Comparison of ENCODE assay signal across 16 cellular contexts in genomic region chr5:113574417-113574816, GRCh38.
A peak's percentile ranks its signal among the peaks of the same experiment; 100 is the strongest.
DNase-seq lines count a peak whose midpoint lies in the region; ATAC-seq and TF ChIP-seq lines count a peak whose summit lies in the region.
"Had no signal": no experiment of that assay in that cellular context is flagged by ENCODE, and none has a peak within 500 bp of the region (broad histone marks: within the 10 kb centered on the region; RNA-seq: fewer than 3 reads in every experiment).

No MANE protein-coding gene starts in this region.

- H3K4me3 ChIP-seq in GM23248 (no peak overlapping the region), fibroblast of lung (replicated peaks in 1 of 4; ENCODE audit: control extremely low read depth in 1 of 4, insufficient read depth in 1 of 4, low read depth in 3 of 4, low read length in 4 of 4) (no peak overlapping the region), skeletal muscle cell (ENCODE audit: low read depth, low read length) (no peak overlapping the region)
- no peak overlapping the region for H3K4me3 ChIP-seq in CD8-positive, alpha-beta T cell (ENCODE audit: low read depth, low read length)
- H3K4me3 ChIP-seq: uterus had no signal

- H3K9me2 ChIP-seq in GM23248 (ENCODE audit: insufficient read depth): no peaks in the 10 kb centered on the region; the same call in 1 of the 2 replicates

- H3K4me1 ChIP-seq in GM23248 (ENCODE audit: insufficient read depth) (peaks cover 10% of the 10 kb centered on the region), fibroblast of lung (ENCODE audit: control insufficient read depth, extremely low read depth, insufficient read depth, low read length) (peaks cover 3% of the 10 kb centered on the region)
- no peaks in the 10 kb centered on the region for H3K4me1 ChIP-seq in CD8-positive, alpha-beta T cell (ENCODE audit: insufficient read depth, low read length)
- H3K4me1 ChIP-seq: uterus had no signal

- no peaks in the 10 kb centered on the region; the same call in 1 of the 2 replicates for H3F3A ChIP-seq in GM23248 (ENCODE audit: insufficient read depth)

- H2AFZ ChIP-seq in GM23248: no peak overlapping the region
- H2AFZ ChIP-seq in fibroblast of lung (ENCODE audit: low read length): no peak overlapping the region

- POLR2A ChIA-PET in RWPE1 (lab: Yijun Ruan, JAX; ENCODE audit: low non-redundant PET): no interaction called here
- POLR2A ChIA-PET in CD8-positive, alpha-beta T cell (lab: Charles Lee): no interaction called here

- H3K36me3 Mint-ChIP-seq in CD8-positive, alpha-beta T cell: peaks cover 66% of the 10 kb centered on the region

- in situ Hi-C loops in GM23248 (cut with MboI): no loop called here

- H3K27ac Mint-ChIP-seq in CD8-positive, alpha-beta T cell: no peak overlapping the region
- H3K27ac Mint-ChIP-seq: activated naive CD4-positive, alpha-beta T cell treated with anti-CD3 and anti-CD28 coated beads, Interleukin-2, amount 10 ng/mL, durations not matched to agents 7 days and 5 days had no signal

- intact Hi-C loops in CD8-positive, alpha-beta T cell (cut with DNase I, micrococcal nuclease): no loop called here

- H4K20me1 ChIP-seq in GM23248 (ENCODE audit: insufficient read depth) (peaks cover 3% of the 10 kb centered on the region; the same call in 1 of the 2 replicates), fibroblast of lung (ENCODE audit: control insufficient read depth, extremely low read depth, insufficient read depth, low read length) (no peaks in the 10 kb centered on the region)

- H3K27me3 Mint-ChIP-seq in CD8-positive, alpha-beta T cell (ENCODE audit: low read depth): no peaks in the 10 kb centered on the region
- H3K27me3 Mint-ChIP-seq: activated naive CD4-positive, alpha-beta T cell treated with anti-CD3 and anti-CD28 coated beads, Interleukin-2, amount 10 ng/mL, durations not matched to agents 7 days and 5 days had no signal

- H3K4me2 ChIP-seq in GM23248 (ENCODE audit: unreplicated experiment): no peak overlapping the region
- no peak overlapping the region for H3K4me2 ChIP-seq in fibroblast of lung (ENCODE audit: extremely low read depth, insufficient read depth, low read length)
- H3K4me2 ChIP-seq: KMS-11 had no signal

- DNase-seq in GM23248: peak; percentile 78
- peak; percentile 13 for DNase-seq in RWPE1 (ENCODE audit: low spot score)
- peak; percentile 86 to 98 for DNase-seq in fibroblast of lung (ENCODE audit: low read depth in 2 of 2)
- DNase-seq in skeletal muscle cell (ENCODE audit: low read depth): peak; percentile 61
- DNase-seq in OCI-M2 (lab: John Stamatoyannopoulos, UW; ENCODE audit: unreplicated experiment): no peak
- no peak for DNase-seq in CD8-positive, alpha-beta T cell
- no peak for DNase-seq in DMS 273 (lab: John Stamatoyannopoulos, UW; ENCODE audit: unreplicated experiment)
- DNase-seq: activated CD4-positive, alpha-beta T cell treated with anti-CD3 and anti-CD28 coated beads for 48 hours; activated naive CD4-positive, alpha-beta T cell treated with anti-CD3 and anti-CD28 coated beads, Interleukin-2, amount 10 ng/mL, durations not matched to agents 7 days and 5 days; dermis blood vessel endothelial cell; hippocampal formation; midbrain; SHP77; uterus had no signal

- peaks cover 28% of the 10 kb centered on the region for H3K4me1 Mint-ChIP-seq in CD8-positive, alpha-beta T cell (ENCODE audit: low read depth)

- peak overlapping the region; percentile 28; the same call in 1 of the 2 replicates for H3K9ac ChIP-seq in GM23248
- no peak overlapping the region for H3K9ac ChIP-seq in fibroblast of lung (ENCODE audit: insufficient read depth, low read length)
- H3K9ac ChIP-seq: KMS-11 had no signal

- WGBS in GM23248 (ENCODE audit: low coverage in 1 of 2, low lambda C conversion rate in 2 of 2, missing lambda C conversion rate in 2 of 2), 2 experiments: 31 to 44% methylated on average over 2 of the region's 2 CpGs

- peak overlapping the region; percentile 22; the same call in 1 of the 2 replicates for H3K27ac ChIP-seq in GM23248
- H3K27ac ChIP-seq in RWPE1: no peak overlapping the region
- peak overlapping the region; percentile 13 for H3K27ac ChIP-seq in fibroblast of lung (ENCODE audit: insufficient read depth, low read length)
- H3K27ac ChIP-seq in CD8-positive, alpha-beta T cell (ENCODE audit: low read depth, low read length): no peak overlapping the region
- H3K27ac ChIP-seq: KMS-11, uterus had no signal

- H3K9me3 ChIP-seq in GM23248 (ENCODE audit: low read depth) (no peaks in the 10 kb centered on the region), fibroblast of lung (ENCODE audit: control insufficient read depth, insufficient read depth, low read depth, low read length) (no peaks in the 10 kb centered on the region)
- no peaks in the 10 kb centered on the region for H3K9me3 ChIP-seq in CD8-positive, alpha-beta T cell (ENCODE audit: low read length)
- H3K9me3 ChIP-seq: uterus had no signal

- H3K79me2 ChIP-seq in GM23248 (ENCODE audit: insufficient read depth) (no peaks in the 10 kb centered on the region; the same call in 1 of the 2 replicates), fibroblast of lung (ENCODE audit: control insufficient read depth, insufficient read depth, low read length) (no peaks in the 10 kb centered on the region)

- TF ChIP-seq CTCF in RWPE1 (conservative IDR thresholded peaks at IDR 0.05; ENCODE audit: low read depth) (no peak), fibroblast of lung (conservative IDR thresholded peaks at IDR 0.05 in 1 of 2, IDR thresholded peaks at IDR 0.05 in 1 of 2; ENCODE audit: low read depth in 1 of 2, low read length in 2 of 2) (no peak)
- no peak for TF ChIP-seq CTCF in CD8-positive, alpha-beta T cell (IDR thresholded peaks at IDR 0.05)

- no peak for ATAC-seq in CD8-positive, alpha-beta T cell
- ATAC-seq: sciatic nerve had no signal

- no peak overlapping the region for H3K4me3 Mint-ChIP-seq in CD8-positive, alpha-beta T cell
- H3K4me3 Mint-ChIP-seq: activated naive CD4-positive, alpha-beta T cell treated with anti-CD3 and anti-CD28 coated beads, Interleukin-2, amount 10 ng/mL, durations not matched to agents 7 days and 5 days had no signal

- H3K36me3 ChIP-seq in GM23248 (ENCODE audit: low read depth) (0 out of 2 replicates have a peak, but pooled peaks cover 9% of the 10 kb centered on the region), fibroblast of lung (ENCODE audit: control insufficient read depth, insufficient read depth, low read length) (no peaks in the 10 kb centered on the region)
- H3K36me3 ChIP-seq in CD8-positive, alpha-beta T cell (ENCODE audit: insufficient read depth, low read length): peaks cover 8% of the 10 kb centered on the region
- H3K36me3 ChIP-seq: uterus had no signal

- CTCF ChIA-PET in RWPE1 (lab: Yijun Ruan, JAX): interaction anchor here (0.6 kb wide), 1 partner anchor 53 kb away, joined by 3 read pairs; no protein-coding TSS in a partner anchor
- CTCF ChIA-PET in CD8-positive, alpha-beta T cell (lab: Charles Lee): no interaction called here

- peaks cover 12% of the 10 kb centered on the region for H3K9me3 Mint-ChIP-seq in CD8-positive, alpha-beta T cell

- H3K27me3 ChIP-seq in GM23248 (replicated peaks; ENCODE audit: insufficient read depth): no peaks in the 10 kb centered on the region
- H3K27me3 ChIP-seq in fibroblast of lung (ENCODE audit: control insufficient read depth, insufficient read depth, low read length): no peaks in the 10 kb centered on the region
- H3K27me3 ChIP-seq in CD8-positive, alpha-beta T cell (ENCODE audit: insufficient read depth, low read length): no peaks in the 10 kb centered on the region
- H3K27me3 ChIP-seq: uterus had no signal

Comparison
In these comparisons a context has a peak if more than half of its experiments do, and no peak if none do; other contexts are left out.
1. DNase-seq: peak in GM23248 (single experiment), RWPE1 (single experiment), fibroblast of lung (2 of 2) and skeletal muscle cell (single experiment); none in OCI-M2 (single experiment), CD8-positive, alpha-beta T cell (0 of 7) and DMS 273 (single experiment).
2. H3K27ac ChIP-seq: peak in GM23248 (single experiment) and fibroblast of lung (single experiment); none in RWPE1 (single experiment) and CD8-positive, alpha-beta T cell (single experiment).